Comparison of ENCODE assay signal across 27 cellular contexts in genomic region chr3:74599564-74599963, GRCh38. TPM values are rescaled to one million over a fixed set of nuclear protein-coding genes. Genes with fewer than 3 reads are reported as not detected.
DNase-seq lines count a peak whose midpoint lies in the region; ATAC-seq and TF ChIP-seq lines count a peak whose summit lies in the region.
"Had no signal": no experiment of that assay in that cellular context is flagged by ENCODE, and none has a peak within 500 bp of the region (broad histone marks: within the 10 kb centered on the region; RNA-seq: fewer than 3 reads in every experiment).

No MANE protein-coding gene starts in this region.

- H3K4me1 ChIP-seq in mammary epithelial cell (ENCODE audit: insufficient read depth, low read length) (peaks cover 27% of the 10 kb centered on the region), Caco-2 (no peaks in the 10 kb centered on the region)
- H3K4me1 ChIP-seq: BLaER1 treated with 17β-estradiol and CSF1 and Interleukin-3, amounts not matched to agents 10 nM and 100 nM; parathyroid adenoma had no signal

- peaks cover 22% of the 10 kb centered on the region for H3K9me3 Mint-ChIP-seq in Caco-2 (ENCODE audit: unreplicated experiment)

- no peak overlapping the region for H2AFZ ChIP-seq in mammary epithelial cell (ENCODE audit: low read depth, low read length)
- H2AFZ ChIP-seq: GM23338, parathyroid adenoma had no signal

- no peak overlapping the region for H3K4me3 ChIP-seq in AG09309 (ENCODE audit: control insufficient read depth, low read depth, low read length)
- H3K4me3 ChIP-seq in mammary epithelial cell (replicated peaks in 1 of 3; ENCODE audit: insufficient read depth in 1 of 3, low read depth in 2 of 3, low read length in 3 of 3): no peak overlapping the region
- no peak overlapping the region for H3K4me3 ChIP-seq in Caco-2 (ENCODE audit: low read depth, low read length)
- H3K4me3 ChIP-seq: BLaER1 treated with 17β-estradiol and CSF1 and Interleukin-3, amounts not matched to agents 10 nM and 100 nM; GM23338; thoracic aorta had no signal

- H3K79me2 ChIP-seq in mammary epithelial cell (ENCODE audit: insufficient read depth, low read length): peaks cover 78% of the 10 kb centered on the region
- H3K79me2 ChIP-seq: parathyroid adenoma had no signal

- in situ Hi-C loops in mammary epithelial cell (cut with MboI; ENCODE audit: low sequenced_read_pairs in 2 of 2): no loop called here

- no peaks in the 10 kb centered on the region for H3K27me3 ChIP-seq in mammary epithelial cell (ENCODE audit: insufficient read depth, low read length)
- H3K27me3 ChIP-seq in Caco-2 (replicated peaks; ENCODE audit: control insufficient read depth, insufficient read depth, low read length): no peaks in the 10 kb centered on the region
- H3K27me3 ChIP-seq: BLaER1 treated with 17β-estradiol and CSF1 and Interleukin-3, amounts not matched to agents 10 nM and 100 nM; brain microvascular endothelial cell had no signal

- CTCF ChIA-PET in mammary epithelial cell (lab: Charles Lee; ENCODE audit: low non-redundant PET) (no interaction called here), Caco-2 (lab: Charles Lee) (no interaction called here)

- no peak for ATAC-seq in GM21515 (IDR thresholded peaks at IDR 0.05; ENCODE audit: unreplicated experiment)
- ATAC-seq: activated T-helper 17 cell treated with anti-CD3 and anti-CD28 coated beads, Interleukin-2, amount 50 U/mL, for 72 hours; GM23338 had no signal

- dilution Hi-C loops in mammary epithelial cell (cut with HindIII; ENCODE audit: low sequenced_read_pairs): no loop called here

- H3K27me3 Mint-ChIP-seq in Caco-2 (ENCODE audit: insufficient read depth, unreplicated experiment): peaks cover 4% of the 10 kb centered on the region
- H3K27me3 Mint-ChIP-seq: activated naive CD4-positive, alpha-beta T cell treated with anti-CD3 and anti-CD28 coated beads, Interleukin-2, amount 10 ng/mL, durations not matched to agents 7 days and 5 days; activated T-helper 17 cell treated with anti-CD3 and anti-CD28 coated beads, Interleukin-2, amount 50 U/mL, for 72 hours; stimulated activated naive CD8-positive, alpha-beta T cell treated with anti-CD3 and anti-CD28 coated beads, Interleukin-15, Interleukin-2, amounts not matched to agents 100 ng/mL and 50 ng/mL, for 24 hours had no signal

- intact Hi-C loops in mammary epithelial cell (cut with micrococcal nuclease) (no loop called here), Caco-2 (cut with micrococcal nuclease; ENCODE audit: unreplicated experiment) (no loop called here)

- WGBS in mammary epithelial cell (ENCODE audit: low coverage, missing lambda C conversion rate): 10% methylated on average over 2 of the region's 2 CpGs

- H3K4me3 Mint-ChIP-seq in Caco-2 (ENCODE audit: unreplicated experiment): no peak overlapping the region
- H3K4me3 Mint-ChIP-seq: activated naive CD4-positive, alpha-beta T cell treated with anti-CD3 and anti-CD28 coated beads, Interleukin-2, amount 10 ng/mL, durations not matched to agents 7 days and 5 days; activated T-helper 17 cell treated with anti-CD3 and anti-CD28 coated beads, Interleukin-2, amount 50 U/mL, for 72 hours; GM23338; mesothelial cell of epicardium; stimulated activated naive CD8-positive, alpha-beta T cell treated with anti-CD3 and anti-CD28 coated beads, Interleukin-15, Interleukin-2, amounts not matched to agents 100 ng/mL and 50 ng/mL, for 24 hours had no signal

- no peak overlapping the region for H3K9ac ChIP-seq in mammary epithelial cell (ENCODE audit: insufficient read depth, low read length)
- H3K9ac ChIP-seq: BLaER1 treated with 17β-estradiol and CSF1 and Interleukin-3, amounts not matched to agents 10 nM and 100 nM; parathyroid adenoma had no signal

- H3K9me3 ChIP-seq in mammary epithelial cell (replicated peaks; ENCODE audit: insufficient read depth, low read length) (no peaks in the 10 kb centered on the region), Caco-2 (no peaks in the 10 kb centered on the region)
- H3K9me3 ChIP-seq: thoracic aorta had no signal

- TF ChIP-seq CTCF in AG09309 (IDR thresholded peaks at IDR 0.05; ENCODE audit: control insufficient read depth, insufficient read depth, low read depth, low read length, missing control alignments) (no peak), mammary epithelial cell (conservative IDR thresholded peaks at IDR 0.05 in 1 of 2, IDR thresholded peaks at IDR 0.05 in 1 of 2; ENCODE audit: extremely low read depth in 1 of 2, insufficient read depth in 1 of 2, low read depth in 1 of 2, low read length in 2 of 2) (no peak), GM10266 (IDR thresholded peaks at IDR 0.05; ENCODE audit: control insufficient read depth, insufficient read depth, low read depth, missing control alignments) (no peak), Caco-2 (IDR thresholded peaks at IDR 0.05; ENCODE audit: insufficient read depth in 1 of 2, low read depth in 1 of 2, low read length in 1 of 2, severe bottlenecking in 1 of 2, unreplicated experiment in 1 of 2) (no peak)

- H3K27ac ChIP-seq in mammary epithelial cell (ENCODE audit: insufficient read depth, low read depth, low read length): peak overlapping the region; percentile 67
- H3K27ac ChIP-seq: BLaER1 treated with 17β-estradiol and CSF1 and Interleukin-3, amounts not matched to agents 10 nM and 100 nM; brain microvascular endothelial cell; parathyroid adenoma; thoracic aorta had no signal

- POLR2A ChIA-PET in Caco-2 (lab: Charles Lee): no interaction called here

- no peaks in the 10 kb centered on the region for H3K4me1 Mint-ChIP-seq in Caco-2 (ENCODE audit: low read depth, unreplicated experiment)
- H3K4me1 Mint-ChIP-seq: activated naive CD4-positive, alpha-beta T cell treated with anti-CD3 and anti-CD28 coated beads, Interleukin-2, amount 10 ng/mL, durations not matched to agents 7 days and 5 days; activated T-helper 17 cell treated with anti-CD3 and anti-CD28 coated beads, Interleukin-2, amount 50 U/mL, for 72 hours; GM23338; mesothelial cell of epicardium had no signal

- DNase-seq in AG09309 (ENCODE audit: low read depth) (peak; percentile 38), HT1080 (ENCODE audit: low read depth) (peak; percentile 88), mammary epithelial cell (peak; percentile 96), kidney tubule cell (ENCODE audit: low spot score) (peak; percentile 74), GM10266 (ENCODE audit: extremely low spot score) (no peak), Caco-2 (no peak)
- DNase-seq: activated CD4-positive, alpha-beta T cell treated with anti-CD3 and anti-CD28 coated beads for 48 hours; activated naive CD4-positive, alpha-beta T cell treated with anti-CD3 and anti-CD28 coated beads, Interleukin-2, amount 10 ng/mL, durations not matched to agents 7 days and 5 days; amniotic stem cell; brain microvascular endothelial cell; DMS153; glutamatergic neuron; Kasumi-1; NCI-H1048; SHP77 treated with DMSO at 0.1 percent for 48 hours; stimulated activated CD4-positive, alpha-beta T cell treated with anti-CD3 and anti-CD28 coated beads, Interleukin-2, amount 100 ng/mL, for 24 hours had no signal

- H3K4me2 ChIP-seq in mammary epithelial cell (ENCODE audit: insufficient read depth, low read depth, low read length): peak overlapping the region; percentile 59
- H3K4me2 ChIP-seq: BLaER1 treated with 17β-estradiol and CSF1 and Interleukin-3, amounts not matched to agents 10 nM and 100 nM; GM23338 had no signal

- H3K36me3 Mint-ChIP-seq in Caco-2 (ENCODE audit: insufficient read depth, unreplicated experiment): no peaks in the 10 kb centered on the region
- H3K36me3 Mint-ChIP-seq: activated naive CD4-positive, alpha-beta T cell treated with anti-CD3 and anti-CD28 coated beads, Interleukin-2, amount 10 ng/mL, durations not matched to agents 7 days and 5 days; mesothelial cell of epicardium had no signal

- H3K36me3 ChIP-seq in mammary epithelial cell (ENCODE audit: insufficient read depth, low read length) (no peaks in the 10 kb centered on the region), Caco-2 (ENCODE audit: control insufficient read depth, insufficient read depth, low read length) (no peaks in the 10 kb centered on the region)
- H3K36me3 ChIP-seq: BLaER1 treated with 17β-estradiol and CSF1 and Interleukin-3, amounts not matched to agents 10 nM and 100 nM; brain microvascular endothelial cell; thoracic aorta had no signal

- no peak overlapping the region for H3K27ac Mint-ChIP-seq in Caco-2 (ENCODE audit: unreplicated experiment)
- H3K27ac Mint-ChIP-seq: activated naive CD4-positive, alpha-beta T cell treated with anti-CD3 and anti-CD28 coated beads, Interleukin-2, amount 10 ng/mL, durations not matched to agents 7 days and 5 days; activated T-helper 17 cell treated with anti-CD3 and anti-CD28 coated beads, Interleukin-2, amount 50 U/mL, for 72 hours; GM23338; mesothelial cell of epicardium; stimulated activated naive CD8-positive, alpha-beta T cell treated with anti-CD3 and anti-CD28 coated beads, Interleukin-15, Interleukin-2, amounts not matched to agents 100 ng/mL and 50 ng/mL, for 24 hours had no signal

- BruUV-seq in mammary epithelial cell (replicated peaks; lab: Mats Ljungman, UMichigan) (no TSS peak), Caco-2 (replicated peaks; lab: Mats Ljungman, UMichigan) (no TSS peak)

- no peaks in the 10 kb centered on the region for H4K20me1 ChIP-seq in mammary epithelial cell (ENCODE audit: insufficient read depth, low read length)
- H4K20me1 ChIP-seq: BLaER1 treated with 17β-estradiol and CSF1 and Interleukin-3, amounts not matched to agents 10 nM and 100 nM had no signal

RNA-seq across cellular contexts. Expression of gene CNTN3, which starts 14.9 kb away (rescaled TPM):
- total RNA-seq in HT1080 (2014; rRNA removed; shearing (Covaris generic)): 2.8 and 3.0 TPM in 2 replicates
- polyA plus RNA-seq in HT1080 (2015; cell fraction: cytosol; rRNA removed): 2.1 and 2.6 TPM in 2 replicates
- 8.3 and 12.5 TPM in 2 replicates for polyA plus RNA-seq in HT1080 (2015; cell fraction: nucleus; rRNA removed)
- total RNA-seq in mammary epithelial cell: 10 to 100 TPM; 29.8 to 32.7 TPM
- 11.9 TPM for polyA plus RNA-seq in mammary epithelial cell
- polyA minus RNA-seq in mammary epithelial cell: 22.9 TPM
- not detected in 2 replicates for total RNA-seq in Caco-2 (2022)
- total RNA-seq: activated T-helper 17 cell treated with anti-CD3 and anti-CD28 coated beads, Interleukin-2, amount 50 U/mL, for 72 hours; endothelial cell of umbilical vein; G401; T-helper 2 cell treated with Interferon-gamma antibody and Interleukin-4, amounts not matched to agents 100 ng/mL and 5 ng/mL, for 36 hours had no signal

Comparison
In these comparisons a context has a peak if more than half of its experiments do, and no peak if none do; other contexts are left out.
1. DNase-seq: peak in AG09309 (single experiment), HT1080 (single experiment), mammary epithelial cell (single experiment) and kidney tubule cell (single experiment); none in GM10266 (single experiment) and Caco-2 (0 of 2).